In genomic region chr5:157358871-157359270, GRCh38 we compare ENCODE assay signal across 15 cellular contexts.
"Had no signal": no experiment of that assay in that cellular context is flagged by ENCODE, and none has a peak within 500 bp of the region (broad histone marks: within the 10 kb centered on the region; RNA-seq: fewer than 3 reads in every experiment).

No MANE protein-coding gene starts in this region.

- H3K27ac ChIP-seq: cardiac muscle cell, skin epidermis, transverse colon, WERI-Rb-1 had no signal

- H3K27ac Mint-ChIP-seq: progenitor cell of endocrine pancreas had no signal

- ATAC-seq: left lobe of liver; right cardiac atrium; stimulated activated naive CD8-positive, alpha-beta T cell treated with anti-CD3 and anti-CD28 coated beads, Interleukin-15, Interleukin-2, amounts not matched to agents 100 U/mL and 50 U/mL, for 24 hours had no signal

- H3K9me3 Mint-ChIP-seq: naive B cell had no signal

- H3K4me3 Mint-ChIP-seq: naive B cell had no signal

- DNase-seq: activated effector memory CD4-positive, alpha-beta T cell treated with Interleukin-2 at 50 U/mL for 16 hours; erythroblast; mammary epithelial cell; naive B cell; nucleus accumbens; right cardiac atrium; stimulated activated CD4-positive, alpha-beta T cell treated with anti-CD3 and anti-CD28 coated beads, Interleukin-4, amount 100 ng/mL, for 24 hours; stimulated activated naive CD8-positive, alpha-beta T cell treated with anti-CD3 and anti-CD28 coated beads, Interleukin-15, Interleukin-2, amounts not matched to agents 100 U/mL and 50 U/mL, for 24 hours; T-helper 9 cell; transverse colon; WERI-Rb-1 had no signal

- H3K27me3 Mint-ChIP-seq: naive B cell, progenitor cell of endocrine pancreas had no signal
